In the genomic region with DNA sequence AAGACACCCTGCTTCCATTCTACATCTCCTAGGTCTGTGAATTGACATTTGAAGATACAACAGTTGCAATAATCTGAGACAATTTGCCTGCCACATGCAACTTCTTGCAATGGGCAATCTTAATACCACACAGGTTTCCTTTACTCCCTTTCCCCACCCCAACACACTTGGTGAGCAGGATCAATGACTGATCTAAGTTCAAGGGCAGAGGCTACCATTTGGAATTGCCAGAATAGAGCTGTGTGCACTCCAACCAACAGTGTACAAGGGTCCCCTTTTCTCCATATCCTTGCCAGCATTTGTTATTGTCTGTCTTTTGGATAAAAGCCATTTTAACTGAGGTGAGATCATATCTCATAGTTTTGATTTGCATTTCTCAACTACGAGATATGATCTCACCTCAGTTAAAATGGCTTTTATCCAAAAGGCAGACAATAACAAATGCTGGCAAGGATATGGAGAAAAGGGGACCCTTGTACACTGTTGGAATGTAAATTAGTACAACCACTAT, we compare ENCODE assay signal across 16 cellular contexts. TPM values are rescaled to one million over a fixed set of nuclear protein-coding genes. Genes with fewer than 3 reads are reported as not detected.
DNase-seq lines count a peak whose midpoint lies in the region; ATAC-seq and TF ChIP-seq lines count a peak whose summit lies in the region.
"Had no signal": no experiment of that assay in that cellular context is flagged by ENCODE, and none has a peak within 500 bp of the region (broad histone marks: within the 10 kb centered on the region; RNA-seq: fewer than 3 reads in every experiment).

No MANE protein-coding gene starts in this region.

- H3K4me1 ChIP-seq in SJSA1 (replicated peaks) (peaks cover 63% of the 10 kb centered on the region), sigmoid colon (peaks cover 0 to 64% (median 63%) of the 10 kb centered on the region in 4 donors)

- TF ChIP-seq CTCF in Calu3 (IDR thresholded peaks at IDR 0.05; ENCODE audit: unreplicated experiment) (no peak), fibroblast of the aortic adventitia (IDR thresholded peaks at IDR 0.05; ENCODE audit: insufficient read depth, low read length) (no peak), sigmoid colon (IDR thresholded peaks at IDR 0.05) (no peak)

- CTCF ChIA-PET in Calu3 (lab: Charles Lee): interaction anchor here (1.1 kb wide), 1 partner anchor 12 kb away, joined by 3 read pairs; no protein-coding TSS in a partner anchor

- TF ChIP-seq POLR2A in sigmoid colon (IDR thresholded peaks at IDR 0.05): no peak

- 48 to 76% methylated on average over 1 of the region's 1 CpG for WGBS in sigmoid colon, 2 donors

- peaks cover 6% of the 10 kb centered on the region for H3K36me3 ChIP-seq in SJSA1
- H3K36me3 ChIP-seq in sigmoid colon: no peaks in the 10 kb centered on the region

- H3K27ac ChIP-seq in SJSA1 (peak overlapping the region; percentile 96), sigmoid colon (peak overlapping the region; percentile 81 to 96 (median 86))
- H3K27ac ChIP-seq: epithelial cell of prostate had no signal

- no peaks in the 10 kb centered on the region for H3K27me3 ChIP-seq in SJSA1 (replicated peaks)
- H3K27me3 ChIP-seq in sigmoid colon: no peaks in the 10 kb centered on the region
- H3K27me3 ChIP-seq: body of pancreas had no signal

- ATAC-seq in natural killer cell treated with Interleukin-12 subunit alpha and Interleukin-12 subunit beta and Interleukin-15 and Interleukin-18, amount 100 ng/mL, for 72 hours: no peak
- no peak for ATAC-seq in activated CD4-positive, CD25-positive, alpha-beta regulatory T cell treated with anti-CD3 and anti-CD28 coated beads, Interleukin-2, amount 50 U/mL, for 24 hours
- ATAC-seq: activated T-cell treated with anti-CD3 and anti-CD28 coated beads, Interleukin-2, amount 50 U/mL, for 72 hours; body of pancreas; natural killer cell had no signal

- no peak overlapping the region for H3K4me3 Mint-ChIP-seq in Calu3 (ENCODE audit: low read depth, unreplicated experiment)
- H3K4me3 Mint-ChIP-seq in natural killer cell treated with Interleukin-12 subunit alpha and Interleukin-12 subunit beta and Interleukin-15 and Interleukin-18, amount 100 ng/mL, for 72 hours: no peak overlapping the region
- H3K4me3 Mint-ChIP-seq: activated T-cell treated with anti-CD3 and anti-CD28 coated beads, Interleukin-2, amount 50 U/mL, for 72 hours; natural killer cell had no signal

- H3K9me3 Mint-ChIP-seq in Calu3 (ENCODE audit: low read depth, unreplicated experiment): no peaks in the 10 kb centered on the region
- H3K9me3 Mint-ChIP-seq in natural killer cell treated with Interleukin-12 subunit alpha and Interleukin-12 subunit beta and Interleukin-15 and Interleukin-18, amount 100 ng/mL, for 72 hours: no peaks in the 10 kb centered on the region
- H3K9me3 Mint-ChIP-seq: natural killer cell had no signal

- peaks cover 63% of the 10 kb centered on the region for H3K4me1 Mint-ChIP-seq in Calu3 (ENCODE audit: low read depth, unreplicated experiment)
- H3K4me1 Mint-ChIP-seq in natural killer cell treated with Interleukin-12 subunit alpha and Interleukin-12 subunit beta and Interleukin-15 and Interleukin-18, amount 100 ng/mL, for 72 hours (ENCODE audit: low read depth in 2 of 2): no peaks in the 10 kb centered on the region
- H3K4me1 Mint-ChIP-seq: natural killer cell had no signal

- no peaks in the 10 kb centered on the region; the same call in 1 of the 2 replicates for H3K9me3 ChIP-seq in SJSA1 (replicated peaks)
- no peaks in the 10 kb centered on the region for H3K9me3 ChIP-seq in sigmoid colon
- H3K9me3 ChIP-seq: body of pancreas had no signal

- TF ChIP-seq EP300 in sigmoid colon (IDR thresholded peaks at IDR 0.05): no peak

- no TSS peak for BruUV-seq in Calu3 (replicated peaks; lab: Mats Ljungman, UMichigan)

- intact Hi-C loops in Calu3 (cut with micrococcal nuclease; ENCODE audit: unreplicated experiment): loop anchor here (5.0 kb wide), 1 partner anchor 144 kb away; a partner anchor contains a TSS
- intact Hi-C loops in sigmoid colon (cut with DNase I): no loop called here

- peak overlapping the region; percentile 99 for H3K27ac Mint-ChIP-seq in Calu3 (ENCODE audit: unreplicated experiment)
- no peak overlapping the region for H3K27ac Mint-ChIP-seq in natural killer cell treated with Interleukin-12 subunit alpha and Interleukin-12 subunit beta and Interleukin-15 and Interleukin-18, amount 100 ng/mL, for 72 hours
- H3K27ac Mint-ChIP-seq: activated T-cell treated with anti-CD3 and anti-CD28 coated beads, Interleukin-2, amount 50 U/mL, for 72 hours; natural killer cell had no signal

- no peak for DNase-seq in Calu3
- DNase-seq in SJSA1 (ENCODE audit: low read depth in 1 of 2, low spot score in 2 of 2): no peak
- DNase-seq in fibroblast of the aortic adventitia (ENCODE audit: low read depth): peak; percentile 62
- DNase-seq in sigmoid colon: no peak
- DNase-seq in natural killer cell treated with Interleukin-12 subunit alpha and Interleukin-12 subunit beta and Interleukin-15 and Interleukin-18, amount 100 ng/mL, for 72 hours (ENCODE audit: low spot score): no peak
- DNase-seq in superior temporal gyrus (ENCODE audit: extremely low spot score): no peak
- DNase-seq in OCI-M1 (lab: John Stamatoyannopoulos, UW): no peak
- DNase-seq: activated CD4-positive, alpha-beta T cell treated with anti-CD3 and anti-CD28 coated beads for 48 hours; activated T-cell treated with anti-CD3 and anti-CD28 coated beads, Interleukin-2, amount 50 U/mL, for 72 hours; AML-193; body of pancreas; Karpas-422; natural killer cell; stimulated activated CD8-positive, alpha-beta memory T cell treated with anti-CD3 and anti-CD28 coated beads, Interleukin-4, amount 100 ng/mL, for 48 hours had no signal

- no peaks in the 10 kb centered on the region for H3K27me3 Mint-ChIP-seq in Calu3 (ENCODE audit: unreplicated experiment)
- H3K27me3 Mint-ChIP-seq in natural killer cell treated with Interleukin-12 subunit alpha and Interleukin-12 subunit beta and Interleukin-15 and Interleukin-18, amount 100 ng/mL, for 72 hours: peaks cover 25% of the 10 kb centered on the region in 2 donors

- H3K36me3 Mint-ChIP-seq in Calu3 (ENCODE audit: insufficient read depth, unreplicated experiment): peaks cover 36% of the 10 kb centered on the region
- no peaks in the 10 kb centered on the region for H3K36me3 Mint-ChIP-seq in natural killer cell treated with Interleukin-12 subunit alpha and Interleukin-12 subunit beta and Interleukin-15 and Interleukin-18, amount 100 ng/mL, for 72 hours
- H3K36me3 Mint-ChIP-seq: natural killer cell had no signal

- H3K4me3 ChIP-seq in SJSA1 (no peak overlapping the region), fibroblast of the aortic adventitia (ENCODE audit: low read depth, low read length) (no peak overlapping the region), sigmoid colon (no peak overlapping the region)
- H3K4me3 ChIP-seq: body of pancreas had no signal

RNA-seq across cellular contexts. Expression of a gene that starts 2.9 kb away (rescaled TPM):
- total RNA-seq in Calu3 (2022) (52.7 and 116 TPM in 2 replicates), fibroblast of the aortic adventitia (ENCODE audit: low replicate concordance) (178 and 2,246 TPM in 2 replicates), sigmoid colon (100 to 1,000 TPM; 126 to 960 (median 409) TPM)
- 125 and 173 TPM in 2 replicates for total RNA-seq in SJSA1 (2014; rRNA removed; shearing (Covaris generic))
- polyA plus RNA-seq in sigmoid colon: 100 to 1,000 TPM in 2 of 3 donors, 10 to 100 TPM in 1; 28.0 to 208 (median 201) TPM
- total RNA-seq in natural killer cell treated with Interleukin-12 subunit alpha and Interleukin-12 subunit beta and Interleukin-15 and Interleukin-18, amount 100 ng/mL, for 72 hours: not detected
- total RNA-seq: activated T-cell treated with anti-CD3 and anti-CD28 coated beads, Interleukin-2, amount 50 U/mL, for 72 hours had no signal

Comparison
In these comparisons a context has a peak if more than half of its experiments do, and no peak if none do; other contexts are left out.
1. RNA of a gene that starts 2.9 kb away (total RNA-seq): 126 to 960 TPM in sigmoid colon, 178 to 2,246 TPM in fibroblast of the aortic adventitia, 125 to 173 TPM in SJSA1 and 52.7 to 116 TPM in Calu3; not detected in natural killer cell treated with Interleukin-12 subunit alpha and Interleukin-12 subunit beta and Interleukin-15 and Interleukin-18, amount 100 ng/mL, for 72 hours; every median in the first group is over 10 times any median in the second.